In the genomic region with DNA sequence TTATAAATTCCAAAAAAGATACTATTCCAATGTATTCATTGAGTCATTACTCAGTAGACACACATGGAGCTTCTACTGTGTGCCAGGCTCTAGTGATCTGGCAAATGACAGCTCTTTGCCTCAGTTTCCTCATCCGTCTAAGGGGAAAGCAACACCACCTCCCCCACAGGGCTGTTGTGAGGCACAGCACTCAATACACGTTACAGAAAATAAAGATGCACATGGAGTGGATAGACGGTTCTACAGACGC, we compare ENCODE assay signal across 1 cellular context.
A peak's percentile ranks its signal among the peaks of the same experiment; 100 is the strongest.
TF ChIP-seq lines count a peak whose summit lies in the region.

No MANE protein-coding gene starts in this region.

TF ChIP-seq in K562, 482 proteins besides CTCF, POLR2A, EP300 and RAD21 (continued from another document):
- TF ChIP-seq CCNT2 (IDR thresholded peaks at IDR 0.05; ENCODE audit: borderline replicate concordance, extremely low read depth, insufficient read length, low read depth, low read length): no peak
- TF ChIP-seq MAFF (IDR thresholded peaks at IDR 0.05; ENCODE audit: low read length): no peak
- TF ChIP-seq, protein P1, sequence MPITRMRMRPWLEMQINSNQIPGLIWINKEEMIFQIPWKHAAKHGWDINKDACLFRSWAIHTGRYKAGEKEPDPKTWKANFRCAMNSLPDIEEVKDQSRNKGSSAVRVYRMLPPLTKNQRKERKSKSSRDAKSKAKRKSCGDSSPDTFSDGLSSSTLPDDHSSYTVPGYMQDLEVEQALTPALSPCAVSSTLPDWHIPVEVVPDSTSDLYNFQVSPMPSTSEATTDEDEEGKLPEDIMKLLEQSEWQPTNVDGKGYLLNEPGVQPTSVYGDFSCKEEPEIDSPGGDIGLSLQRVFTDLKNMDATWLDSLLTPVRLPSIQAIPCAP (CRISPR knock-in tag; IDR thresholded peaks at IDR 0.05; ENCODE audit: borderline replicate concordance): no peak
- no peak for TF ChIP-seq TOE1 (IDR thresholded peaks at IDR 0.05; ENCODE audit: borderline replicate concordance)
- no peak for TF ChIP-seq TOE1 (CRISPR knock-in tag; IDR thresholded peaks at IDR 0.05; ENCODE audit: borderline replicate concordance, low read depth)
- TF ChIP-seq DMBX1 (CRISPR knock-in tag; IDR thresholded peaks at IDR 0.05; ENCODE audit: borderline replicate concordance): no peak; the same call in none of the 2 replicates
- 0 out of 2 replicates have a peak, but pooled peaks have one; percentile 31 for TF ChIP-seq CBX1 (IDR thresholded peaks at IDR 0.05; ENCODE audit: low read depth)
- TF ChIP-seq ZNF583 (CRISPR knock-in tag; IDR thresholded peaks at IDR 0.05): 0 out of 2 replicates have a peak, but pooled peaks have one; percentile 4
- no peak; the same call in 1 of the 2 replicates for TF ChIP-seq ZNF589 (CRISPR knock-in tag; IDR thresholded peaks at IDR 0.05; ENCODE audit: low read depth)
- TF ChIP-seq PREB (CRISPR knock-in tag; IDR thresholded peaks at IDR 0.05): no peak
- TF ChIP-seq ATF1 (CRISPR knock-in tag; IDR thresholded peaks at IDR 0.05): no peak
- peak; percentile 13; the same call in 1 of the 2 replicates for TF ChIP-seq ATF1 (tag; IDR thresholded peaks at IDR 0.05)
- no peak for TF ChIP-seq MCM3 (IDR thresholded peaks at IDR 0.05)
- no peak for TF ChIP-seq PPARD (CRISPR knock-in tag; IDR thresholded peaks at IDR 0.05)
- TF ChIP-seq KAT8 (IDR thresholded peaks at IDR 0.05; ENCODE audit: low read depth): no peak
- no peak for TF ChIP-seq ZNF740 (CRISPR knock-in tag; IDR thresholded peaks at IDR 0.05)
- TF ChIP-seq ZNF740 (tag; IDR thresholded peaks at IDR 0.05): no peak; a peak in 1 of 4 replicates
- TF ChIP-seq, protein P2, sequence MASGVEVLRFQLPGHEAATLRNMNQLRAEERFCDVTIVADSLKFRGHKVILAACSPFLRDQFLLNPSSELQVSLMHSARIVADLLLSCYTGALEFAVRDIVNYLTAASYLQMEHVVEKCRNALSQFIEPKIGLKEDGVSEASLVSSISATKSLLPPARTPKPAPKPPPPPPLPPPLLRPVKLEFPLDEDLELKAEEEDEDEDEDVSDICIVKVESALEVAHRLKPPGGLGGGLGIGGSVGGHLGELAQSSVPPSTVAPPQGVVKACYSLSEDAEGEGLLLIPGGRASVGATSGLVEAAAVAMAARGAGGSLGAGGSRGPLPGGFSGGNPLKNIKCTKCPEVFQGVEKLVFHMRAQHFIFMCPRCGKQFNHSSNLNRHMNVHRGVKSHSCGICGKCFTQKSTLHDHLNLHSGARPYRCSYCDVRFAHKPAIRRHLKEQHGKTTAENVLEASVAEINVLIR (CRISPR knock-in tag; IDR thresholded peaks at IDR 0.05): no peak
- TF ChIP-seq MBD2 (IDR thresholded peaks at IDR 0.05; ENCODE audit: borderline replicate concordance, low read depth): no peak
- TF ChIP-seq ARID2 (IDR thresholded peaks at IDR 0.05): no peak
- TF ChIP-seq CREBBP (IDR thresholded peaks at IDR 0.05; ENCODE audit: low read depth, low read length): no peak
- no peak for TF ChIP-seq ZNF174 (CRISPR knock-in tag; IDR thresholded peaks at IDR 0.05)
- peak; percentile 52 for TF ChIP-seq RBM25 (IDR thresholded peaks at IDR 0.05; ENCODE audit: low read depth, low read length, severe bottlenecking)
- no peak for TF ChIP-seq IFI16 (CRISPR knock-in tag; IDR thresholded peaks at IDR 0.05)
- TF ChIP-seq FOSL1 (tag; conservative IDR thresholded peaks at IDR 0.05): 0 out of 2 replicates have a peak, but pooled peaks have one; percentile 3
- TF ChIP-seq PTRF (tag; IDR thresholded peaks at IDR 0.05): peak; percentile 32; the same call in 1 of the 2 replicates
- TF ChIP-seq ZNF134 (CRISPR knock-in tag; conservative IDR thresholded peaks at IDR 0.05): no peak
- TF ChIP-seq TCF7L2 (IDR thresholded peaks at IDR 0.05; ENCODE audit: low read depth, low read length): no peak
- TF ChIP-seq, protein P3, sequence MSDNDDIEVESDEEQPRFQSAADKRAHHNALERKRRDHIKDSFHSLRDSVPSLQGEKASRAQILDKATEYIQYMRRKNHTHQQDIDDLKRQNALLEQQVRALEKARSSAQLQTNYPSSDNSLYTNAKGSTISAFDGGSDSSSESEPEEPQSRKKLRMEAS (CRISPR knock-in tag; IDR thresholded peaks at IDR 0.05): no peak
- TF ChIP-seq ELF2 (CRISPR knock-in tag; IDR thresholded peaks at IDR 0.05): no peak
- TF ChIP-seq ZNF277 (CRISPR knock-in tag; IDR thresholded peaks at IDR 0.05; ENCODE audit: borderline replicate concordance): no peak
- TF ChIP-seq SMARCA5 (IDR thresholded peaks at IDR 0.05): no peak
- peak; percentile 72; the same call in 1 of the 2 replicates for TF ChIP-seq BCOR (IDR thresholded peaks at IDR 0.05)
- TF ChIP-seq, protein P4, sequence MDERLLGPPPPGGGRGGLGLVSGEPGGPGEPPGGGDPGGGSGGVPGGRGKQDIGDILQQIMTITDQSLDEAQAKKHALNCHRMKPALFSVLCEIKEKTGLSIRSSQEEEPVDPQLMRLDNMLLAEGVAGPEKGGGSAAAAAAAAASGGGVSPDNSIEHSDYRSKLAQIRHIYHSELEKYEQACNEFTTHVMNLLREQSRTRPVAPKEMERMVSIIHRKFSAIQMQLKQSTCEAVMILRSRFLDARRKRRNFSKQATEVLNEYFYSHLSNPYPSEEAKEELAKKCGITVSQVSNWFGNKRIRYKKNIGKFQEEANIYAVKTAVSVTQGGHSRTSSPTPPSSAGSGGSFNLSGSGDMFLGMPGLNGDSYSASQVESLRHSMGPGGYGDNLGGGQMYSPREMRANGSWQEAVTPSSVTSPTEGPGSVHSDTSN (CRISPR knock-in tag; IDR thresholded peaks at IDR 0.05; ENCODE audit: low read depth): no peak
- TF ChIP-seq, protein P4 (tag; conservative IDR thresholded peaks at IDR 0.05; ENCODE audit: low read depth): no peak
- TF ChIP-seq, protein P5, sequence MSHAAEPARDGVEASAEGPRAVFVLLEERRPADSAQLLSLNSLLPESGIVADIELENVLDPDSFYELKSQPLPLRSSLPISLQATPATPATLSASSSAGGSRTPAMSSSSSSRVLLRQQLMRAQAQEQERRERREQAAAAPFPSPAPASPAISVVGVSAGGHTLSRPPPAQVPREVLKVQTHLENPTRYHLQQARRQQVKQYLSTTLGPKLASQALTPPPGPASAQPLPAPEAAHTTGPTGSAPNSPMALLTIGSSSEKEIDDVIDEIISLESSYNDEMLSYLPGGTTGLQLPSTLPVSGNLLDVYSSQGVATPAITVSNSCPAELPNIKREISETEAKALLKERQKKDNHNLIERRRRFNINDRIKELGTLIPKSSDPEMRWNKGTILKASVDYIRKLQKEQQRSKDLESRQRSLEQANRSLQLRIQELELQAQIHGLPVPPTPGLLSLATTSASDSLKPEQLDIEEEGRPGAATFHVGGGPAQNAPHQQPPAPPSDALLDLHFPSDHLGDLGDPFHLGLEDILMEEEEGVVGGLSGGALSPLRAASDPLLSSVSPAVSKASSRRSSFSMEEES (CRISPR knock-in tag; IDR thresholded peaks at IDR 0.05): no peak
- 0 out of 2 replicates have a peak, but pooled peaks have one; percentile 8 for TF ChIP-seq ZNF311 (CRISPR knock-in tag; IDR thresholded peaks at IDR 0.05)
- no peak for TF ChIP-seq THRAP3 (IDR thresholded peaks at IDR 0.05; ENCODE audit: borderline replicate concordance)
- TF ChIP-seq, protein P6, sequence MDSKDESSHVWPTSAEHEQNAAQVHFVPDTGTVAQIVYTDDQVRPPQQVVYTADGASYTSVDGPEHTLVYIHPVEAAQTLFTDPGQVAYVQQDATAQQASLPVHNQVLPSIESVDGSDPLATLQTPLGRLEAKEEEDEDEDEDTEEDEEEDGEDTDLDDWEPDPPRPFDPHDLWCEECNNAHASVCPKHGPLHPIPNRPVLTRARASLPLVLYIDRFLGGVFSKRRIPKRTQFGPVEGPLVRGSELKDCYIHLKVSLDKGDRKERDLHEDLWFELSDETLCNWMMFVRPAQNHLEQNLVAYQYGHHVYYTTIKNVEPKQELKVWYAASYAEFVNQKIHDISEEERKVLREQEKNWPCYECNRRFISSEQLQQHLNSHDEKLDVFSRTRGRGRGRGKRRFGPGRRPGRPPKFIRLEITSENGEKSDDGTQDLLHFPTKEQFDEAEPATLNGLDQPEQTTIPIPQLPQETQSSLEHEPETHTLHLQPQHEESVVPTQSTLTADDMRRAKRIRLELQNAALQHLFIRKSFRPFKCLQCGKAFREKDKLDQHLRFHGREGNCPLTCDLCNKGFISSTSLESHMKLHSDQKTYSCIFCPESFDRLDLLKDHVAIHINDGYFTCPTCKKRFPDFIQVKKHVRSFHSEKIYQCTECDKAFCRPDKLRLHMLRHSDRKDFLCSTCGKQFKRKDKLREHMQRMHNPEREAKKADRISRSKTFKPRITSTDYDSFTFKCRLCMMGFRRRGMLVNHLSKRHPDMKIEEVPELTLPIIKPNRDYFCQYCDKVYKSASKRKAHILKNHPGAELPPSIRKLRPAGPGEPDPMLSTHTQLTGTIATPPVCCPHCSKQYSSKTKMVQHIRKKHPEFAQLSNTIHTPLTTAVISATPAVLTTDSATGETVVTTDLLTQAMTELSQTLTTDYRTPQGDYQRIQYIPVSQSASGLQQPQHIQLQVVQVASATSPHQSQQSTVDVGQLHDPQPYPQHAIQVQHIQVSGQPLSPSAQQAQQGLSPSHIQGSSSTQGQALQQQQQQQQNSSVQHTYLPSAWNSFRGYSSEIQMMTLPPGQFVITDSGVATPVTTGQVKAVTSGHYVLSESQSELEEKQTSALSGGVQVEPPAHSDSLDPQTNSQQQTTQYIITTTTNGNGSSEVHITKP (IDR thresholded peaks at IDR 0.05; ENCODE audit: partially characterized antibody): no peak
